Comparison of ENCODE assay signal across 8 cellular contexts in genomic region chr15:72117698-72118399, GRCh38.
A peak's percentile ranks its signal among the peaks of the same experiment; 100 is the strongest.
DNase-seq lines count a peak whose midpoint lies in the region; ATAC-seq lines count a peak whose summit lies in the region.

TSS of gene MYO9A (minus strand) at chr15:72118150. CDS start at chr15:72046563, 71,587 bp downstream.

- peak; percentile 97 for DNase-seq in NCI-H774 (lab: John Stamatoyannopoulos, UW)
- peak; percentile 99 for DNase-seq in activated CD4-positive, alpha-beta T cell treated with anti-CD3 and anti-CD28 coated beads, Interleukin-2, amount 50 U/mL, for 4 hours
- peak; percentile 99 for DNase-seq in left kidney (ENCODE audit: low read depth, low spot score)
- DNase-seq in stimulated activated CD4-positive, alpha-beta T cell treated with anti-CD3 and anti-CD28 coated beads, Interleukin-1b, Interleukin-23, amount 100 ng/mL, for 48 hours: peak; percentile 99

- no peaks in the 10 kb centered on the region for H3K9me3 Mint-ChIP-seq in dendritic cell treated with granulocyte-macrophage colony-stimulating factor and Interleukin-4, amounts not matched to agents 40 ng/mL and 50 ng/mL, for 4 days

- peak within 1 kb of the TSS; percentile 91 for H3K4me3 Mint-ChIP-seq in dendritic cell treated with granulocyte-macrophage colony-stimulating factor and Interleukin-4, amounts not matched to agents 40 ng/mL and 50 ng/mL, for 4 days

- no peaks in the 10 kb centered on the region for H3K36me3 ChIP-seq in BLaER1

- H3K36me3 Mint-ChIP-seq in dendritic cell treated with granulocyte-macrophage colony-stimulating factor and Interleukin-4, amounts not matched to agents 40 ng/mL and 50 ng/mL, for 4 days (ENCODE audit: low read depth): peaks cover 18% of the 10 kb centered on the region

- intact Hi-C loops in dendritic cell treated with granulocyte-macrophage colony-stimulating factor and Interleukin-4, amounts not matched to agents 40 ng/mL and 50 ng/mL, for 4 days (cut with micrococcal nuclease): loop anchor here (10.0 kb wide), 1 partner anchor 1517 kb away; the partner anchor contains the start of gene NPTN

- H3K27me3 ChIP-seq in BLaER1: no peaks in the 10 kb centered on the region

- peak within 1 kb of the TSS; percentile 87 for H3K9ac ChIP-seq in BLaER1

- H3K9me3 ChIP-seq in BLaER1: no peaks in the 10 kb centered on the region

- peaks cover 38% of the 10 kb centered on the region for H3K4me1 Mint-ChIP-seq in dendritic cell treated with granulocyte-macrophage colony-stimulating factor and Interleukin-4, amounts not matched to agents 40 ng/mL and 50 ng/mL, for 4 days (ENCODE audit: low read depth)

- H3K27me3 Mint-ChIP-seq in dendritic cell treated with granulocyte-macrophage colony-stimulating factor and Interleukin-4, amounts not matched to agents 40 ng/mL and 50 ng/mL, for 4 days: no peaks in the 10 kb centered on the region

- ATAC-seq in GM19438 (IDR thresholded peaks at IDR 0.05; ENCODE audit: low read depth, unreplicated experiment): peak; percentile 66
- ATAC-seq in HG03571 (IDR thresholded peaks at IDR 0.05; ENCODE audit: unreplicated experiment): peak; percentile 58

- H3K4me1 ChIP-seq in BLaER1: peaks cover 28% of the 10 kb centered on the region

- H3K4me2 ChIP-seq in BLaER1: peak within 1 kb of the TSS; percentile 99

- H3K27ac Mint-ChIP-seq in dendritic cell treated with granulocyte-macrophage colony-stimulating factor and Interleukin-4, amounts not matched to agents 40 ng/mL and 50 ng/mL, for 4 days: peak within 1 kb of the TSS; percentile 99

- H3K27ac ChIP-seq in BLaER1: peak within 1 kb of the TSS; percentile 89

- H3K4me3 ChIP-seq in BLaER1: peak within 1 kb of the TSS; percentile 98

- H4K20me1 ChIP-seq in BLaER1: peaks cover 44% of the 10 kb centered on the region

Comparison
In these comparisons a context has a peak if more than half of its experiments do, and no peak if none do; other contexts are left out.
1. Peak in every context shown above with its lines: DNase-seq, ATAC-seq, H3K4me3 ChIP-seq and H3K27ac ChIP-seq.